In the genomic region with DNA sequence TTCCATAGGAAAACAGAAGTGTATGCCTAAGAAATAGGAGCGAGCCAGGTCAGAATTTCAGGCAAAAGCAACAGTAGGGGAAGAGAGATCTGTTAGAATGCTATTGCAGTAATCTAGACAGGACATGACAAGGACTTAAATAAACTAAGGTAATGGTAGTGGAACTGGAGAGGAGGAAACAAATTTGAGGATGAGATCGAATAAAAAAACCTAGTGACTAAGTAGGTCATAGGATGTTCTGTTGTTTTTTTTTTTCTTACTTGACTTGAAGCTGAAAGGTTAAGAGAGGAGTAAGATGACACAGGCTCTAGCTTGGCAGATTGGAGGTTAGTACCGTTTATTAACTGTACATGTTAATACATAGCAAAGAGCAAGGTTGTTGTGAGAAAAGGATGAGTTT, we compare ENCODE assay signal across 23 cellular contexts.
"Had no signal": no experiment of that assay in that cellular context is flagged by ENCODE, and none has a peak within 500 bp of the region (broad histone marks: within the 10 kb centered on the region; RNA-seq: fewer than 3 reads in every experiment).

No MANE protein-coding gene starts in this region.

- H3K4me3 ChIP-seq: ascending aorta, breast epithelium, left lung, right atrium auricular region, skin epidermis had no signal

- H3K36me3 ChIP-seq: breast epithelium had no signal

- H3K4me1 Mint-ChIP-seq: stimulated activated naive CD8-positive, alpha-beta T cell treated with anti-CD3 and anti-CD28 coated beads, Interleukin-15, amount 100 ng/mL, for 72 hours had no signal

- H3K4me3 Mint-ChIP-seq: activated CD4-positive, alpha-beta memory T cell treated with anti-CD3 and anti-CD28 coated beads, Interleukin-2, amount 10 ng/mL, durations not matched to agents 7 days and 5 days; activated CD8-positive, alpha-beta memory T cell treated with anti-CD3 and anti-CD28 coated beads, Interleukin-2, amount 10 ng/mL, durations not matched to agents 7 days and 5 days; dendritic cell treated with granulocyte-macrophage colony-stimulating factor and Interleukin-4, amounts not matched to agents 40 ng/mL and 50 ng/mL, for 4 days; effector memory CD8-positive, alpha-beta T cell; stimulated activated naive CD8-positive, alpha-beta T cell treated with anti-CD3 and anti-CD28 coated beads, Interleukin-15, amount 100 ng/mL, for 72 hours had no signal

- H3K9me3 Mint-ChIP-seq: activated CD4-positive, alpha-beta memory T cell treated with anti-CD3 and anti-CD28 coated beads, Interleukin-2, amount 10 ng/mL, durations not matched to agents 7 days and 5 days; activated T-helper 2 cell treated with anti-CD3 and anti-CD28 coated beads, Interferon-gamma antibody, Interleukin-2, Interleukin-4, amounts not matched to agents 10 μg/mL and 5 μg/mL and 100 μg/mL, durations not matched to agents 14 hours and 24 hours and 36 hours; effector memory CD8-positive, alpha-beta T cell had no signal

- H3K27me3 Mint-ChIP-seq: activated CD4-positive, alpha-beta memory T cell treated with anti-CD3 and anti-CD28 coated beads, Interleukin-2, amount 10 ng/mL, durations not matched to agents 7 days and 5 days; activated CD8-positive, alpha-beta memory T cell treated with anti-CD3 and anti-CD28 coated beads, Interleukin-2, amount 10 ng/mL, durations not matched to agents 7 days and 5 days; dendritic cell treated with granulocyte-macrophage colony-stimulating factor and Interleukin-4, amounts not matched to agents 40 ng/mL and 50 ng/mL, for 4 days; effector memory CD8-positive, alpha-beta T cell; stimulated activated naive CD8-positive, alpha-beta T cell treated with anti-CD3 and anti-CD28 coated beads, Interleukin-15, amount 100 ng/mL, for 72 hours had no signal

- ATAC-seq: activated CD8-positive, alpha-beta memory T cell treated with anti-CD3 and anti-CD28 coated beads, Interleukin-2, amount 10 ng/mL, durations not matched to agents 7 days and 5 days; effector memory CD8-positive, alpha-beta T cell; left lung; stimulated activated naive CD8-positive, alpha-beta T cell treated with anti-CD3 and anti-CD28 coated beads, Interleukin-15, amount 100 ng/mL, for 72 hours had no signal

- H3K4me1 ChIP-seq: ascending aorta, breast epithelium, left lung, right atrium auricular region had no signal

- DNase-seq: activated CD4-positive, alpha-beta memory T cell treated with anti-CD3 and anti-CD28 coated beads, Interleukin-2, amount 10 ng/mL, durations not matched to agents 7 days and 5 days; activated CD4-positive, alpha-beta T cell treated with anti-CD3 and anti-CD28 coated beads for 1 hour; activated CD8-positive, alpha-beta memory T cell treated with anti-CD3 and anti-CD28 coated beads, Interleukin-2, amount 10 ng/mL, durations not matched to agents 7 days and 5 days; activated naive CD4-positive, alpha-beta T cell treated with Interleukin-2 at 50 U/mL for 16 hours; activated T-cell treated with anti-CD3 and anti-CD28 coated beads, Interleukin-2, amount 50 U/mL, for 1 hour; effector memory CD8-positive, alpha-beta T cell; foreskin melanocyte; hypothalamus; kidney; left lung; stimulated activated CD4-positive, alpha-beta T cell treated with anti-CD3 and anti-CD28 coated beads, Interleukin-15, amount 100 ng/mL, for 24 hours; stimulated activated CD4-positive, alpha-beta T cell treated with anti-CD3 and anti-CD28 coated beads, Interleukin-2, amount 100 ng/mL, for 48 hours; stimulated activated naive CD8-positive, alpha-beta T cell treated with anti-CD3 and anti-CD28 coated beads, Interleukin-15, amount 100 ng/mL, for 72 hours; SW 1271; T-helper 2 cell; trophoblast cell; WERI-Rb-1 had no signal

- H3K9me3 ChIP-seq: ascending aorta, breast epithelium, left lung, right atrium auricular region had no signal

- H3K27ac Mint-ChIP-seq: activated CD4-positive, alpha-beta memory T cell treated with anti-CD3 and anti-CD28 coated beads, Interleukin-2, amount 10 ng/mL, durations not matched to agents 7 days and 5 days; activated CD8-positive, alpha-beta memory T cell treated with anti-CD3 and anti-CD28 coated beads, Interleukin-2, amount 10 ng/mL, durations not matched to agents 7 days and 5 days; activated T-helper 2 cell treated with anti-CD3 and anti-CD28 coated beads, Interferon-gamma antibody, Interleukin-2, Interleukin-4, amounts not matched to agents 10 μg/mL and 5 μg/mL and 100 μg/mL, durations not matched to agents 14 hours and 24 hours and 36 hours; dendritic cell treated with granulocyte-macrophage colony-stimulating factor and Interleukin-4, amounts not matched to agents 40 ng/mL and 50 ng/mL, for 4 days had no signal

- H3K27ac ChIP-seq: ascending aorta, breast epithelium, left lung, skin epidermis, WERI-Rb-1 had no signal

- H3K27me3 ChIP-seq: ascending aorta, breast epithelium, left lung, right atrium auricular region had no signal
